Comparison of ENCODE assay signal across 2 cellular contexts in the genomic region with DNA sequence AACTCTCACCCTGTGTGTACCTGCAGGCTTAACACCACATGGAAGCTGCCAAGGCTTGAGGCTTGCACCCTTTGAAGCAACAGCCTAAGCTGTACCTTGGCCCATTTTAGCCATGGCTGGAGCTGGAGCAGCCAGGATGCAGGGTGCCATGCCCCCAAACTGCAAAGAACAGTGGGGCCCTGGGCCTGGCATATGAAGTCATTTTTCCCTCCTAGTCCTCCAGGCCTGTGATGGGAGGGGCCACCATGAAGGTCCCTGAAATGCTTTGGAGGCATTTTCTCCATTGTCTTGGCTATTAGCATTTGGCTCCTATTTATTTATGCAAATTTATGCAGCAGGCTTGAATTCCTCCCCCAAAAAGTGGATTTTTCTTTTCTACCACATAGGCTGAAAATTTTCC.
TF ChIP-seq lines count a peak whose summit lies in the region.

No MANE protein-coding gene starts in this region.

TF ChIP-seq in HCT116, 20 proteins besides CTCF, POLR2A, EP300 and RAD21:
- TF ChIP-seq, protein P1, sequence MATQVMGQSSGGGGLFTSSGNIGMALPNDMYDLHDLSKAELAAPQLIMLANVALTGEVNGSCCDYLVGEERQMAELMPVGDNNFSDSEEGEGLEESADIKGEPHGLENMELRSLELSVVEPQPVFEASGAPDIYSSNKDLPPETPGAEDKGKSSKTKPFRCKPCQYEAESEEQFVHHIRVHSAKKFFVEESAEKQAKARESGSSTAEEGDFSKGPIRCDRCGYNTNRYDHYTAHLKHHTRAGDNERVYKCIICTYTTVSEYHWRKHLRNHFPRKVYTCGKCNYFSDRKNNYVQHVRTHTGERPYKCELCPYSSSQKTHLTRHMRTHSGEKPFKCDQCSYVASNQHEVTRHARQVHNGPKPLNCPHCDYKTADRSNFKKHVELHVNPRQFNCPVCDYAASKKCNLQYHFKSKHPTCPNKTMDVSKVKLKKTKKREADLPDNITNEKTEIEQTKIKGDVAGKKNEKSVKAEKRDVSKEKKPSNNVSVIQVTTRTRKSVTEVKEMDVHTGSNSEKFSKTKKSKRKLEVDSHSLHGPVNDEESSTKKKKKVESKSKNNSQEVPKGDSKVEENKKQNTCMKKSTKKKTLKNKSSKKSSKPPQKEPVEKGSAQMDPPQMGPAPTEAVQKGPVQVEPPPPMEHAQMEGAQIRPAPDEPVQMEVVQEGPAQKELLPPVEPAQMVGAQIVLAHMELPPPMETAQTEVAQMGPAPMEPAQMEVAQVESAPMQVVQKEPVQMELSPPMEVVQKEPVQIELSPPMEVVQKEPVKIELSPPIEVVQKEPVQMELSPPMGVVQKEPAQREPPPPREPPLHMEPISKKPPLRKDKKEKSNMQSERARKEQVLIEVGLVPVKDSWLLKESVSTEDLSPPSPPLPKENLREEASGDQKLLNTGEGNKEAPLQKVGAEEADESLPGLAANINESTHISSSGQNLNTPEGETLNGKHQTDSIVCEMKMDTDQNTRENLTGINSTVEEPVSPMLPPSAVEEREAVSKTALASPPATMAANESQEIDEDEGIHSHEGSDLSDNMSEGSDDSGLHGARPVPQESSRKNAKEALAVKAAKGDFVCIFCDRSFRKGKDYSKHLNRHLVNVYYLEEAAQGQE (IDR thresholded peaks at IDR 0.05; ENCODE audit: low read depth), result no peak
- peak; percentile 42; the same call in 1 of the 2 replicates for TF ChIP-seq CBX3 (IDR thresholded peaks at IDR 0.05; ENCODE audit: low read depth)
- TF ChIP-seq EZH2phosphoT487 (IDR thresholded peaks at IDR 0.05; ENCODE audit: borderline replicate concordance), result no peak

TF ChIP-seq in K562, 482 proteins besides CTCF, POLR2A, EP300 and RAD21 (continued from another document):
- peak; percentile 66 for TF ChIP-seq ZFP36 (IDR thresholded peaks at IDR 0.05; ENCODE audit: low read depth, low read length, partially characterized antibody)
- no peak for TF ChIP-seq BDP1 (IDR thresholded peaks at IDR 0.05; ENCODE audit: insufficient read depth, insufficient read length)
